In the genomic region with DNA sequence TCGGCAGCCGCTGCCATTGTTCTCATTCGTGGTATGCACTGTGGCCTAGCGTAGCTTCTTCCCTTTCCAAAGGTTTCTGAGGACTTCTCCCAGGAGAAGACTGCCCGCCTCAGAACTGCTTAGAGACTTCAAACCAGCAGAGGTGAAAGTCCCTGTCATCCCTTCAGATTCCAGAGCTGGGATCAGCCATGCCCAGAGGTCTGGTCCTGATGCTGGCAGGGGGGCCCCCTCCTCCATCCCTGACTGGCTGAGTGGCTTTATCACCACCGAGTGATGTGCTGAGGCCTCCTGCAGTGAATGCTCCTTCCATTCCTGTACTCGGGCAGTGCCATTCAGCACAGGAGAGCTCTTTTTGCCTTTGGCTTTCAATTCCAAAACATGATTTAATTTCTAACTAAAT, we compare ENCODE assay signal across 7 cellular contexts. TPM values are rescaled to one million over a fixed set of nuclear protein-coding genes. Genes with fewer than 3 reads are reported as not detected.
DNase-seq lines count a peak whose midpoint lies in the region; ATAC-seq and TF ChIP-seq lines count a peak whose summit lies in the region.
"Not testable (repeated sequence)": the region's sequence is repeated elsewhere in the genome, so short reads cannot be mapped to it uniquely, and the experiment has no call there.
"Had no signal": no experiment of that assay in that cellular context is flagged by ENCODE, and none has a peak within 500 bp of the region (broad histone marks: within the 10 kb centered on the region; RNA-seq: fewer than 3 reads in every experiment).

No MANE protein-coding gene starts in this region.

- H3K9ac ChIP-seq in IMR-90 (ENCODE audit: low read depth, low read length) = peak overlapping the region; percentile 29; the same call in 1 of the 2 replicates
- H3K9ac ChIP-seq in mesendoderm (ENCODE audit: low read length) = not testable (repeated sequence)

- not testable (repeated sequence) for H3K4me3 ChIP-seq in IMR-90 (ENCODE audit: insufficient read depth, low read depth, low read length); ascending aorta; left ventricle myocardium inferior; mesendoderm (ENCODE audit: low read length); thoracic aorta

- H3K23ac ChIP-seq in IMR-90 (ENCODE audit: low read depth, low read length); mesendoderm (ENCODE audit: low read length): not testable (repeated sequence)

- H3K27ac ChIP-seq in IMR-90 (ENCODE audit: insufficient read depth, low read length) (peak overlapping the region; percentile 88; the same call in 1 of the 2 replicates), ascending aorta (peak overlapping the region; percentile 67 to 73), left ventricle myocardium inferior (replicated peaks) (peak overlapping the region; percentile 37), thoracic aorta (peak overlapping the region; percentile 53 to 57)
- not testable (repeated sequence) for H3K27ac ChIP-seq in mesendoderm (ENCODE audit: low read depth, low read length)

- not testable (repeated sequence) for DNase-seq in Calu3; IMR-90; ascending aorta (ENCODE audit: low spot score in 2 of 2); left ventricle myocardium inferior; thoracic aorta (ENCODE audit: low spot score)
- peak; percentile 20 for DNase-seq in mesendoderm

- peaks cover 33 to 47% of the 10 kb centered on the region in 2 experiments for H3K79me1 ChIP-seq in IMR-90 (ENCODE audit: low read depth in 1 of 2, low read length in 2 of 2)
- not testable (repeated sequence) for H3K79me1 ChIP-seq in mesendoderm (ENCODE audit: low read length)

- not testable (repeated sequence) for H2AFZ ChIP-seq in IMR-90 (replicated peaks; ENCODE audit: low read length, poor library complexity)

- H2AK5ac ChIP-seq in IMR-90 (ENCODE audit: low read depth, low read length); mesendoderm (ENCODE audit: low read length): not testable (repeated sequence)

- H3K27ac Mint-ChIP-seq in Calu3 (ENCODE audit: unreplicated experiment) = not testable (repeated sequence)

- not testable (repeated sequence) for H3K4me2 ChIP-seq in IMR-90 (ENCODE audit: low read depth, low read length); mesendoderm (ENCODE audit: low read length)

- not testable (repeated sequence) for TF ChIP-seq POLR2A in IMR-90 (IDR thresholded peaks at IDR 0.05; ENCODE audit: low read depth, low read length)

- H3K4me1 Mint-ChIP-seq in Calu3 (ENCODE audit: low read depth, unreplicated experiment) = not testable (repeated sequence)

- intact Hi-C loops in Calu3 (cut with micrococcal nuclease; ENCODE audit: unreplicated experiment); IMR-90 (cut with micrococcal nuclease): not testable (repeated sequence)
- intact Hi-C loops in ascending aorta (cut with DNase I) = loop anchor here (10.0 kb wide), 1 partner anchor 346 kb away; no protein-coding TSS in a partner anchor
- intact Hi-C loops in left ventricle myocardium inferior (cut with micrococcal nuclease) = loop anchor here (10.0 kb wide), 1 partner anchor 176 kb away; a partner anchor contains a TSS

- not testable (repeated sequence) for H3K9me3 ChIP-seq in IMR-90 (ENCODE audit: control insufficient read depth, insufficient read depth, low read length); ascending aorta; left ventricle myocardium inferior (replicated peaks); thoracic aorta

- H4K20me1 ChIP-seq in IMR-90 (ENCODE audit: insufficient read depth, low read length) = not testable (repeated sequence)

- BruUV-seq in Calu3 (replicated peaks; lab: Mats Ljungman, UMichigan) = TSS peak; percentile 24
- BruUV-seq in IMR-90 (replicated peaks; lab: Mats Ljungman, UMichigan) = not testable (repeated sequence)

- ATAC-seq in IMR-90 (ENCODE audit: low read depth) = peak; percentile 12
- ATAC-seq in thoracic aorta (ENCODE audit: insufficient number of reproducible peaks, low FRiP score, low read depth) = not testable (repeated sequence)

- H4K5ac ChIP-seq in IMR-90 (ENCODE audit: low read depth, low read length) = peak overlapping the region; percentile 80
- not testable (repeated sequence) for H4K5ac ChIP-seq in mesendoderm (ENCODE audit: low read length)

- H2BK5ac ChIP-seq in IMR-90 (ENCODE audit: low read depth, low read length, poor library complexity, severe bottlenecking) = peak overlapping the region; percentile 40
- not testable (repeated sequence) for H2BK5ac ChIP-seq in mesendoderm (ENCODE audit: low read length)

- H4K91ac ChIP-seq in IMR-90 (ENCODE audit: insufficient read depth, low read depth, low read length) = not testable (repeated sequence)

- POLR2A ChIA-PET in IMR-90 (lab: Charles Lee; ENCODE audit: unreplicated experiment) = interaction anchor here (0.6 kb wide), 2 partner anchors 13 to 99 kb away, joined by 15 read pairs; a partner anchor contains a TSS

- not testable (repeated sequence) for H2BK15ac ChIP-seq in IMR-90 (ENCODE audit: low read depth, low read length); mesendoderm (replicated peaks; ENCODE audit: low read depth)

- not testable (repeated sequence) for TF ChIP-seq CTCF in Calu3 (IDR thresholded peaks at IDR 0.05; ENCODE audit: unreplicated experiment); IMR-90 (conservative IDR thresholded peaks at IDR 0.05; ENCODE audit: low read depth, low read length); ascending aorta (IDR thresholded peaks at IDR 0.05); left ventricle myocardium inferior (IDR thresholded peaks at IDR 0.05; ENCODE audit: borderline replicate concordance); thoracic aorta (IDR thresholded peaks at IDR 0.05)

- not testable (repeated sequence) for H3K9me3 Mint-ChIP-seq in Calu3 (ENCODE audit: low read depth, unreplicated experiment)

- peak overlapping the region; percentile 79 for H3K18ac ChIP-seq in IMR-90 (ENCODE audit: low read depth, low read length)
- H3K18ac ChIP-seq in mesendoderm (ENCODE audit: low read length) = not testable (repeated sequence)

- H2AK9ac ChIP-seq in IMR-90 (replicated peaks; ENCODE audit: low read depth, low read length, poor library complexity) = not testable (repeated sequence)

- H3K36me3 ChIP-seq in IMR-90 (ENCODE audit: control insufficient read depth, insufficient read depth, low read length) (peaks cover 61% of the 10 kb centered on the region), ascending aorta (peaks cover 25 to 45% of the 10 kb centered on the region in 2 donors), left ventricle myocardium inferior (peaks cover 23% of the 10 kb centered on the region), mesendoderm (ENCODE audit: control insufficient read depth, insufficient read depth, low read length) (peaks cover 11% of the 10 kb centered on the region), thoracic aorta (peaks cover 27% of the 10 kb centered on the region)

- peaks cover 17% of the 10 kb centered on the region for H3K36me3 Mint-ChIP-seq in Calu3 (ENCODE audit: insufficient read depth, unreplicated experiment)

- H2BK120ac ChIP-seq in IMR-90 (ENCODE audit: low read depth, low read length); mesendoderm (ENCODE audit: low read depth, low read length): not testable (repeated sequence)

- not testable (repeated sequence) for H3K79me2 ChIP-seq in mesendoderm (ENCODE audit: control insufficient read depth, insufficient read depth, low read length)

- WGBS in IMR-90 (ENCODE audit: extremely low coverage in 2 of 2, insufficient read length in 1 of 2), 2 experiments = 95% methylated on average over 4 of the region's 7 CpGs; no CpG with 5 or more reads in 1 of the 2 experiments
- no CpG with 5 or more reads among the region's 7 CpGs for WGBS in mesendoderm (ENCODE audit: extremely low coverage, insufficient coverage, low lambda C conversion rate)

- dilution Hi-C loops in IMR-90 (cut with HindIII; ENCODE audit: low sequenced_read_pairs, unreplicated experiment) = not testable (repeated sequence)

- H3K27me3 ChIP-seq in IMR-90 (ENCODE audit: control insufficient read depth, insufficient read depth, low read length); ascending aorta; left ventricle myocardium inferior (ENCODE audit: low read depth); mesendoderm (ENCODE audit: insufficient read depth, low read length, poor library complexity); thoracic aorta (replicated peaks; ENCODE audit: insufficient read depth): not testable (repeated sequence)

- H3K9me1 ChIP-seq in IMR-90 (ENCODE audit: insufficient read depth, low read length) = not testable (repeated sequence)

- in situ Hi-C loops in IMR-90 (cut with MboI; ENCODE audit: low sequenced_read_pairs) = not testable (repeated sequence)

- not testable (repeated sequence) for H4K8ac ChIP-seq in IMR-90 (ENCODE audit: low read depth in 2 of 2, low read length in 2 of 2); mesendoderm (ENCODE audit: low read depth, low read length)

- H3K56ac ChIP-seq in IMR-90 (ENCODE audit: extremely low read depth, insufficient read depth, low read length); mesendoderm (ENCODE audit: low read length): not testable (repeated sequence)

- not testable (repeated sequence) for TF ChIP-seq RAD21 in IMR-90 (IDR thresholded peaks at IDR 0.05; ENCODE audit: low read length)

- not testable (repeated sequence) for H3K4me1 ChIP-seq in IMR-90 (ENCODE audit: control insufficient read depth, insufficient read depth, low read length); mesendoderm (ENCODE audit: control insufficient read depth, low read depth, low read length)
- peaks cover 2 to 20% of the 10 kb centered on the region in 2 donors for H3K4me1 ChIP-seq in ascending aorta
- peaks cover 16% of the 10 kb centered on the region for H3K4me1 ChIP-seq in left ventricle myocardium inferior
- peaks cover 16 to 39% of the 10 kb centered on the region in 2 donors for H3K4me1 ChIP-seq in thoracic aorta (ENCODE audit: control insufficient read depth in 1 of 2, low read depth in 2 of 2)

- not testable (repeated sequence) for H3K4me3 Mint-ChIP-seq in Calu3 (ENCODE audit: low read depth, unreplicated experiment)

- not testable (repeated sequence) for H3K27me3 Mint-ChIP-seq in Calu3 (ENCODE audit: unreplicated experiment)

- H2BK20ac ChIP-seq in IMR-90 (ENCODE audit: low read depth, low read length) = not testable (repeated sequence)

- H3K14ac ChIP-seq in IMR-90 (replicated peaks; ENCODE audit: low read depth, low read length) = not testable (repeated sequence)

- CTCF ChIA-PET in Calu3 (lab: Charles Lee); IMR-90 (lab: Yijun Ruan, JAX): not testable (repeated sequence)

- H3K4ac ChIP-seq in IMR-90 (ENCODE audit: low read depth, low read length) = peak overlapping the region; percentile 24; the same call in 1 of the 2 replicates
- H3K4ac ChIP-seq in mesendoderm (ENCODE audit: low read depth, low read length) = not testable (repeated sequence)

RNA-seq across cellular contexts. Expression of a gene that starts 8.1 kb away (rescaled TPM):
- total RNA-seq in Calu3 (2022) (0.54 and 0.76 TPM in 2 replicates), IMR-90 (2012; rRNA removed) (under 0.01 TPM in 2 replicates), ascending aorta (not detected), left ventricle myocardium inferior (not detected), thoracic aorta (1 to 10 TPM in 1 of 2 donors, not detected in 1; 3.7 TPM)
- polyA plus RNA-seq in IMR-90 (2012; rRNA removed) = not detected in 2 replicates
- 0.03 TPM in 1 of 2 replicates, not detected in the other for polyA plus RNA-seq in IMR-90 (2012; cell fraction: cytosol; rRNA removed)
- 0.19 TPM in 1 of 2 replicates, not detected in the other for polyA plus RNA-seq in IMR-90 (2012; cell fraction: nucleus; rRNA removed; ENCODE audit: low replicate concordance)
- 0.91 TPM for polyA plus RNA-seq in mesendoderm (2013, experiment 1 of 2)
- 0.32 TPM for polyA plus RNA-seq in mesendoderm (2013, experiment 2 of 2)
- polyA plus RNA-seq: CD4-positive, alpha-beta memory T cell had no signal
